Comparison of ENCODE assay signal across 14 cellular contexts in genomic region chr4:26912069-26912468, GRCh38. TPM values are rescaled to one million over a fixed set of nuclear protein-coding genes. Genes with fewer than 3 reads are reported as not detected.
A peak's percentile ranks its signal among the peaks of the same experiment; 100 is the strongest.
DNase-seq lines count a peak whose midpoint lies in the region; TF ChIP-seq lines count a peak whose summit lies in the region.
"Had no signal": no experiment of that assay in that cellular context is flagged by ENCODE, and none has a peak within 500 bp of the region (broad histone marks: within the 10 kb centered on the region; RNA-seq: fewer than 3 reads in every experiment).

No MANE protein-coding gene starts in this region.

- TF ChIP-seq CTCF in fibroblast of mammary gland (conservative IDR thresholded peaks at IDR 0.05; ENCODE audit: control insufficient read depth, insufficient read depth, low read depth, low read length): no peak

- peaks cover 84% of the 10 kb centered on the region for H3K4me1 Mint-ChIP-seq in activated naive CD8-positive, alpha-beta T cell (ENCODE audit: low read depth)
- H3K4me1 Mint-ChIP-seq in activated naive CD8-positive, alpha-beta T cell treated with anti-CD3 and anti-CD28 coated beads for 36 hours: peaks cover 70% of the 10 kb centered on the region
- H3K4me1 Mint-ChIP-seq in activated CD4-positive, alpha-beta T cell treated with anti-CD3 and anti-CD28 coated beads, Interleukin-2, amount 10 ng/mL, durations not matched to agents 24 days and 14 days: peaks cover 55% of the 10 kb centered on the region

- no peaks in the 10 kb centered on the region for H3K27me3 Mint-ChIP-seq in activated naive CD8-positive, alpha-beta T cell
- H3K27me3 Mint-ChIP-seq in activated naive CD8-positive, alpha-beta T cell treated with anti-CD3 and anti-CD28 coated beads for 36 hours: no peaks in the 10 kb centered on the region
- no peaks in the 10 kb centered on the region for H3K27me3 Mint-ChIP-seq in activated CD4-positive, alpha-beta T cell treated with anti-CD3 and anti-CD28 coated beads, Interleukin-2, amount 10 ng/mL, durations not matched to agents 24 days and 14 days

- no peak overlapping the region for H3K4me3 ChIP-seq in fibroblast of mammary gland (ENCODE audit: control insufficient read depth, low read depth, low read length)
- H3K4me3 ChIP-seq: PC-9 had no signal

- no peaks in the 10 kb centered on the region for H3K9me3 Mint-ChIP-seq in activated naive CD8-positive, alpha-beta T cell (ENCODE audit: low read depth)
- H3K9me3 Mint-ChIP-seq in activated naive CD8-positive, alpha-beta T cell treated with anti-CD3 and anti-CD28 coated beads for 36 hours: no peaks in the 10 kb centered on the region
- H3K9me3 Mint-ChIP-seq in activated CD4-positive, alpha-beta T cell treated with anti-CD3 and anti-CD28 coated beads, Interleukin-2, amount 10 ng/mL, durations not matched to agents 24 days and 14 days: no peaks in the 10 kb centered on the region

- H3K36me3 Mint-ChIP-seq in activated naive CD8-positive, alpha-beta T cell: peaks cover 3% of the 10 kb centered on the region
- peaks cover 13% of the 10 kb centered on the region for H3K36me3 Mint-ChIP-seq in activated naive CD8-positive, alpha-beta T cell treated with anti-CD3 and anti-CD28 coated beads for 36 hours
- peaks cover 3% of the 10 kb centered on the region for H3K36me3 Mint-ChIP-seq in activated CD4-positive, alpha-beta T cell treated with anti-CD3 and anti-CD28 coated beads, Interleukin-2, amount 10 ng/mL, durations not matched to agents 24 days and 14 days (ENCODE audit: low read depth)

- H3K27ac Mint-ChIP-seq in activated naive CD8-positive, alpha-beta T cell: peak overlapping the region; percentile 54
- H3K27ac Mint-ChIP-seq in activated naive CD8-positive, alpha-beta T cell treated with anti-CD3 and anti-CD28 coated beads for 36 hours: no peak overlapping the region
- H3K27ac Mint-ChIP-seq in activated CD4-positive, alpha-beta T cell treated with anti-CD3 and anti-CD28 coated beads, Interleukin-2, amount 10 ng/mL, durations not matched to agents 24 days and 14 days: no peak overlapping the region

- no peak for DNase-seq in activated naive CD8-positive, alpha-beta T cell treated with anti-CD3 and anti-CD28 coated beads for 36 hours
- DNase-seq in astrocyte of the hippocampus (ENCODE audit: low read depth, low spot score) (peak; percentile 16), fibroblast of mammary gland (ENCODE audit: low read depth) (peak; percentile 7), NCI-H774 (lab: John Stamatoyannopoulos, UW) (no peak), NOMO-1 (lab: John Stamatoyannopoulos, UW; ENCODE audit: unreplicated experiment in 2 of 2) (no peak), germinal center (ENCODE audit: low spot score) (no peak)
- DNase-seq in activated CD4-positive, alpha-beta T cell treated with anti-CD3 and anti-CD28 coated beads, Interleukin-2, amount 10 ng/mL, durations not matched to agents 24 days and 14 days: no peak
- DNase-seq: BE2C, NCI-H1417 treated with DMSO at 0.1 percent for 48 hours, NCI-H1930, NCI-H226, PC-9, SIG-M5 had no signal

- intact Hi-C loops in activated CD4-positive, alpha-beta T cell treated with anti-CD3 and anti-CD28 coated beads, Interleukin-2, amount 10 ng/mL, durations not matched to agents 24 days and 14 days (cut with micrococcal nuclease): no loop called here

- no peak overlapping the region for H3K4me3 Mint-ChIP-seq in activated naive CD8-positive, alpha-beta T cell
- no peak overlapping the region for H3K4me3 Mint-ChIP-seq in activated naive CD8-positive, alpha-beta T cell treated with anti-CD3 and anti-CD28 coated beads for 36 hours
- H3K4me3 Mint-ChIP-seq in activated CD4-positive, alpha-beta T cell treated with anti-CD3 and anti-CD28 coated beads, Interleukin-2, amount 10 ng/mL, durations not matched to agents 24 days and 14 days: no peak overlapping the region

RNA-seq across cellular contexts. Expression of gene STIM2, which starts 51.4 kb away (rescaled TPM):
- 10 to 100 TPM; 41.8 to 45.1 TPM for total RNA-seq in activated naive CD8-positive, alpha-beta T cell treated with anti-CD3 and anti-CD28 coated beads for 36 hours
- 43.2 and 46.0 TPM in 2 replicates for total RNA-seq in activated CD4-positive, alpha-beta T cell treated with anti-CD3 and anti-CD28 coated beads, Interleukin-2, amount 10 ng/mL, durations not matched to agents 24 days and 14 days

Comparison
In these comparisons a context has a peak if more than half of its experiments do, and no peak if none do; other contexts are left out.
1. DNase-seq: peak in astrocyte of the hippocampus (single experiment) and fibroblast of mammary gland (single experiment); none in activated naive CD8-positive, alpha-beta T cell treated with anti-CD3 and anti-CD28 coated beads for 36 hours (single experiment), activated CD4-positive, alpha-beta T cell treated with anti-CD3 and anti-CD28 coated beads, Interleukin-2, amount 10 ng/mL, durations not matched to agents 24 days and 14 days (single experiment), NCI-H774 (single experiment), NOMO-1 (0 of 2) and germinal center (single experiment).